28 cellular contexts compared by ENCODE assay signal in the genomic region with DNA sequence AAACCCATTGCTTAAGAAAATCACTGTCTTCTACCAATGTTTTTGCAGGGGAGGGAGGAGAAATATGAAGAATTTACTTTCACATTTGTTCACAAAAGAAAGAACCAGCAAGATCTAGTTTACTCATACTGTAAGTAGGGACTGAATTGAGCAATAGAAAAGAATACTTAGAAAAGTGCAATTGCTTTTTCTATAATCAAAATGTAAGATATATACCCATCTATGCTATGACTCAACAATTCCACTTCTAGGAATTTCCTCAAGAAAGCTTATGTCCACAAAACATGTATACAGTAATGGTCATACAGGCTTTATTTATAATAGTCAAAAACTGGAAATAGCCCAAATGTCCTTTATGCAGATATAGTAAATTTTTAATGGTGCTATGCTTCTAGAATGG.
DNase-seq lines count a peak whose midpoint lies in the region; ATAC-seq and TF ChIP-seq lines count a peak whose summit lies in the region.
"Had no signal": no experiment of that assay in that cellular context is flagged by ENCODE, and none has a peak within 500 bp of the region (broad histone marks: within the 10 kb centered on the region; RNA-seq: fewer than 3 reads in every experiment).

No MANE protein-coding gene starts in this region.

- TF ChIP-seq CTCF in activated CD8-positive, alpha-beta T cell treated with anti-CD3 and anti-CD28 coated beads for 36 hours (IDR thresholded peaks at IDR 0.05) = no peak
- TF ChIP-seq CTCF in PC-3 (conservative IDR thresholded peaks at IDR 0.05; ENCODE audit: low read depth, low read length) = no peak

- no peak overlapping the region for H3K27ac ChIP-seq in PC-3 (ENCODE audit: low read length)
- H3K27ac ChIP-seq: BLaER1, gastrocnemius medialis, SJCRH30, testis, vagina had no signal

- ATAC-seq in activated CD8-positive, alpha-beta T cell treated with anti-CD3 and anti-CD28 coated beads for 36 hours = peak; percentile 51
- no peak for ATAC-seq in activated CD8-positive, alpha-beta T cell treated with anti-CD3 and anti-CD28 coated beads, Interleukin-2, amount 10 ng/mL, durations not matched to agents 7 days and 5 days
- peak; percentile 73 for ATAC-seq in PC-3
- no peak for ATAC-seq in HG02840 (IDR thresholded peaks at IDR 0.05; ENCODE audit: low FRiP score, unreplicated experiment)
- ATAC-seq in GM19397 (IDR thresholded peaks at IDR 0.05; ENCODE audit: unreplicated experiment) = no peak
- ATAC-seq: gastrocnemius medialis, K562, left cardiac atrium, Panc1, sciatic nerve had no signal

- H3K36me3 ChIP-seq in PC-3 (ENCODE audit: low read depth, low read length) = 0 out of 2 replicates have a peak, but pooled peaks cover 3% of the 10 kb centered on the region
- H3K36me3 ChIP-seq: BLaER1, gastrocnemius medialis, SJCRH30, vagina had no signal

- intact Hi-C loops in activated CD8-positive, alpha-beta T cell treated with anti-CD3 and anti-CD28 coated beads for 36 hours (cut with micrococcal nuclease) = no loop called here
- intact Hi-C loops in PC-3 (cut with micrococcal nuclease) = loop anchor here (10.0 kb wide), 1 partner anchor 46 kb away; no protein-coding TSS in a partner anchor

- H3K79me2 ChIP-seq in PC-3 (ENCODE audit: low read length) = no peaks in the 10 kb centered on the region

- no peaks in the 10 kb centered on the region for H3F3A ChIP-seq in PC-3 (ENCODE audit: low read length, unreplicated experiment)

- H2AFZ ChIP-seq in PC-3 (ENCODE audit: low read length) = no peak overlapping the region

- POLR2A ChIA-PET in activated CD8-positive, alpha-beta T cell treated with anti-CD3 and anti-CD28 coated beads for 36 hours (lab: Charles Lee) = no interaction called here
- POLR2A ChIA-PET in activated CD8-positive, alpha-beta T cell treated with anti-CD3 and anti-CD28 coated beads, Interleukin-2, amount 10 ng/mL, durations not matched to agents 7 days and 5 days (lab: Charles Lee) = no interaction called here
- POLR2A ChIA-PET in PC-3 (lab: Charles Lee; ENCODE audit: unreplicated experiment) = no interaction called here

- no peak for DNase-seq in activated CD8-positive, alpha-beta T cell treated with anti-CD3 and anti-CD28 coated beads for 36 hours
- DNase-seq in activated CD8-positive, alpha-beta T cell treated with anti-CD3 and anti-CD28 coated beads, Interleukin-2, amount 10 ng/mL, durations not matched to agents 7 days and 5 days = no peak
- DNase-seq in PC-3 (peak; percentile 53), fibroblast of gingiva (ENCODE audit: low read depth) (peak; percentile 73), skeletal muscle cell (ENCODE audit: low read depth) (peak; percentile 35), CD1c-positive myeloid dendritic cell (ENCODE audit: extremely low spot score) (no peak)
- DNase-seq: activated CD4-positive, alpha-beta T cell treated with anti-CD3 and anti-CD28 coated beads, Interleukin-2, amount 50 U/mL, for 1 hour; activated naive CD4-positive, alpha-beta T cell; activated T-cell treated with anti-CD3 and anti-CD28 coated beads for 4 hours; aorta; Calu3; endodermal cell; gastrocnemius medialis; left cardiac atrium; mesendoderm; NCI-H187; NCI-H345; posterior cingulate gyrus; SJCRH30; testis had no signal

- H3K4me1 ChIP-seq in PC-3 (ENCODE audit: insufficient read depth, low read length) = no peaks in the 10 kb centered on the region; the same call in 1 of the 2 replicates
- H3K4me1 ChIP-seq: gastrocnemius medialis, SJCRH30, testis, vagina had no signal

- no peak overlapping the region for H3K9ac ChIP-seq in PC-3 (ENCODE audit: low read length)
- H3K9ac ChIP-seq: BLaER1 had no signal

- H3K4me3 ChIP-seq in PC-3 (ENCODE audit: low read length) (no peak overlapping the region), skeletal muscle cell (ENCODE audit: low read depth, low read length) (no peak overlapping the region)
- H3K4me3 ChIP-seq: BLaER1, gastrocnemius medialis, K562, SJCRH30, testis, vagina had no signal

- H3K4me3 Mint-ChIP-seq in activated CD8-positive, alpha-beta T cell treated with anti-CD3 and anti-CD28 coated beads for 36 hours = no peak overlapping the region
- H3K4me3 Mint-ChIP-seq in activated CD8-positive, alpha-beta T cell treated with anti-CD3 and anti-CD28 coated beads, Interleukin-2, amount 10 ng/mL, durations not matched to agents 7 days and 5 days = no peak overlapping the region
- H3K4me3 Mint-ChIP-seq: endodermal cell, nephron had no signal

- H3K27ac Mint-ChIP-seq in activated CD8-positive, alpha-beta T cell treated with anti-CD3 and anti-CD28 coated beads for 36 hours = peak overlapping the region; percentile 15
- no peak overlapping the region for H3K27ac Mint-ChIP-seq in activated CD8-positive, alpha-beta T cell treated with anti-CD3 and anti-CD28 coated beads, Interleukin-2, amount 10 ng/mL, durations not matched to agents 7 days and 5 days
- H3K27ac Mint-ChIP-seq: endodermal cell had no signal

- no peaks in the 10 kb centered on the region for H3K9me2 ChIP-seq in PC-3 (replicated peaks; ENCODE audit: low read length)

- no peaks in the 10 kb centered on the region for H3K9me3 Mint-ChIP-seq in activated CD8-positive, alpha-beta T cell treated with anti-CD3 and anti-CD28 coated beads for 36 hours
- H3K9me3 Mint-ChIP-seq in activated CD8-positive, alpha-beta T cell treated with anti-CD3 and anti-CD28 coated beads, Interleukin-2, amount 10 ng/mL, durations not matched to agents 7 days and 5 days (ENCODE audit: insufficient read depth) = peaks cover 3% of the 10 kb centered on the region
- H3K9me3 Mint-ChIP-seq: nephron had no signal

- H3K27me3 ChIP-seq in PC-3 (ENCODE audit: low read length) = no peaks in the 10 kb centered on the region
- H3K27me3 ChIP-seq: BLaER1, gastrocnemius medialis, SJCRH30, testis, vagina had no signal

- BruUV-seq in PC-3 (replicated peaks; lab: Mats Ljungman, UMichigan) = no TSS peak

- H3K9me3 ChIP-seq in PC-3 (ENCODE audit: low read length) = no peaks in the 10 kb centered on the region
- H3K9me3 ChIP-seq: BLaER1, gastrocnemius medialis, SJCRH30, testis, vagina had no signal

- H3K36me3 Mint-ChIP-seq in activated CD8-positive, alpha-beta T cell treated with anti-CD3 and anti-CD28 coated beads for 36 hours (ENCODE audit: low read depth) = peaks cover 17% of the 10 kb centered on the region
- H3K36me3 Mint-ChIP-seq in activated CD8-positive, alpha-beta T cell treated with anti-CD3 and anti-CD28 coated beads, Interleukin-2, amount 10 ng/mL, durations not matched to agents 7 days and 5 days (ENCODE audit: low read depth) = peaks cover 22% of the 10 kb centered on the region

- no peak overlapping the region for H3K4me2 ChIP-seq in PC-3 (ENCODE audit: low read length)
- H3K4me2 ChIP-seq: BLaER1 had no signal

- H3K27me3 Mint-ChIP-seq in activated CD8-positive, alpha-beta T cell treated with anti-CD3 and anti-CD28 coated beads for 36 hours = no peaks in the 10 kb centered on the region
- no peaks in the 10 kb centered on the region for H3K27me3 Mint-ChIP-seq in activated CD8-positive, alpha-beta T cell treated with anti-CD3 and anti-CD28 coated beads, Interleukin-2, amount 10 ng/mL, durations not matched to agents 7 days and 5 days (ENCODE audit: low read depth)

- CTCF ChIA-PET in activated CD8-positive, alpha-beta T cell treated with anti-CD3 and anti-CD28 coated beads for 36 hours (lab: Charles Lee) = interaction anchor here (1.8 kb wide), 1 partner anchor 9 kb away, joined by 7 read pairs; no protein-coding TSS in a partner anchor
- CTCF ChIA-PET in activated CD8-positive, alpha-beta T cell treated with anti-CD3 and anti-CD28 coated beads, Interleukin-2, amount 10 ng/mL, durations not matched to agents 7 days and 5 days (lab: Charles Lee) = interaction anchor here (0.9 to 1.0 kb wide), 3 partner anchors 9 to 48 kb away, joined by 3 to 4 read pairs (median 3); no protein-coding TSS in a partner anchor
- CTCF ChIA-PET in PC-3 (lab: Charles Lee) = no interaction called here

- peaks cover 20% of the 10 kb centered on the region for H3K4me1 Mint-ChIP-seq in activated CD8-positive, alpha-beta T cell treated with anti-CD3 and anti-CD28 coated beads for 36 hours (ENCODE audit: low read depth)
- peaks cover 2% of the 10 kb centered on the region for H3K4me1 Mint-ChIP-seq in activated CD8-positive, alpha-beta T cell treated with anti-CD3 and anti-CD28 coated beads, Interleukin-2, amount 10 ng/mL, durations not matched to agents 7 days and 5 days (ENCODE audit: low read depth)
- H3K4me1 Mint-ChIP-seq: nephron had no signal

- no peaks in the 10 kb centered on the region for H4K20me1 ChIP-seq in PC-3 (ENCODE audit: low read length)
- H4K20me1 ChIP-seq: BLaER1 had no signal

Comparison
In these comparisons a context has a peak if more than half of its experiments do, and no peak if none do; other contexts are left out.
1. ATAC-seq: peak in activated CD8-positive, alpha-beta T cell treated with anti-CD3 and anti-CD28 coated beads for 36 hours (single experiment) and PC-3 (single experiment); none in activated CD8-positive, alpha-beta T cell treated with anti-CD3 and anti-CD28 coated beads, Interleukin-2, amount 10 ng/mL, durations not matched to agents 7 days and 5 days (single experiment), HG02840 (single experiment) and GM19397 (single experiment).
2. DNase-seq: peak in PC-3 (single experiment), fibroblast of gingiva (single experiment) and skeletal muscle cell (single experiment); none in activated CD8-positive, alpha-beta T cell treated with anti-CD3 and anti-CD28 coated beads for 36 hours (single experiment), activated CD8-positive, alpha-beta T cell treated with anti-CD3 and anti-CD28 coated beads, Interleukin-2, amount 10 ng/mL, durations not matched to agents 7 days and 5 days (single experiment) and CD1c-positive myeloid dendritic cell (single experiment).